Comparison of ENCODE assay signal across 8 cellular contexts in the genomic region with DNA sequence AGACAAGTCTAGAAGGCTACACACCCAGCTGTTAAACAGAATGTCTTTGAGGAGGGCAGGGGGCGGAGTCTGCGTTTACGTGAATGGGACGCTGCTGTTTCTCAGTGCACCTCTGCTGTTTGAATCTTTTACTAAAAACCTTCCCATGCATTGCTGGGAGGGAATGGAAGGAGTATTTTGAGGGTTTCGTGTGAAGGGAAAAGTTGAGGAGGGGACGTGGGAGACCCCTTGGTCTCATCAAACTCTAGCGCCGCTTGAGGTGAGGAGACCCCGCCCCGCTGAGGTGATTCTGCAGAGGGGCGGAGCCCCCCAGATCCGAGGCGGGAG. TPM values are rescaled to one million over a fixed set of nuclear protein-coding genes. Genes with fewer than 3 reads are reported as not detected.
DNase-seq lines count a peak whose midpoint lies in the region; ATAC-seq and TF ChIP-seq lines count a peak whose summit lies in the region.

No MANE protein-coding gene starts in this region.

- no peaks in the 10 kb centered on the region for H3K36me3 ChIP-seq in testis (ENCODE audit: low read depth, missing control alignments)

- in situ Hi-C loops in astrocyte of the spinal cord (cut with HindIII; ENCODE audit: low sequenced_read_pairs) = no loop called here

- TF ChIP-seq POLR2A in testis (IDR thresholded peaks at IDR 0.05) = no peak

- whole genome bisulfite sequencing in testis, 2 donors = 0 to 1% methylated on average over 13 of the region's 13 CpGs

- peaks cover 6% of the 10 kb centered on the region for H3K4me1 ChIP-seq in testis

- peak; percentile 21 to 61 for DNase-seq in stimulated activated CD4-positive, alpha-beta T cell treated with anti-CD3 and anti-CD28 coated beads, Interleukin-12 subunit alpha, Interleukin-12 subunit beta, amount 100 ng/mL, for 24 hours (ENCODE audit: low read depth in 2 of 2)
- no peak for DNase-seq in stimulated activated CD4-positive, alpha-beta T cell treated with anti-CD3 and anti-CD28 coated beads, Interleukin-1b, Interleukin-23, amount 100 ng/mL, for 48 hours
- peak; percentile 73 for DNase-seq in NCI-H69 (lab: John Stamatoyannopoulos, UW)
- no peak for DNase-seq in astrocyte of the spinal cord (ENCODE audit: low read depth, low spot score)
- peak; percentile 84 for DNase-seq in kidney glomerular epithelial cell (lab: John Stamatoyannopoulos, UW)
- peak; percentile 81 for DNase-seq in testis
- no peak for DNase-seq in cerebellum (ENCODE audit: low spot score)

- peak overlapping the region; percentile 45 to 93 for H3K27ac ChIP-seq in testis

- H3K9me3 ChIP-seq in testis = no peaks in the 10 kb centered on the region

- peak; percentile 71 for ATAC-seq in HG02885 (IDR thresholded peaks at IDR 0.05; ENCODE audit: poor library complexity, unreplicated experiment)

- H3K27me3 ChIP-seq in testis = no peaks in the 10 kb centered on the region

- intact Hi-C loops in testis (cut with DNase I; ENCODE audit: low total_unique reads) = no loop called here

- peak overlapping the region; percentile 44 for H3K4me3 ChIP-seq in astrocyte of the spinal cord (ENCODE audit: low read depth, low read length)
- H3K4me3 ChIP-seq in testis = peak overlapping the region; percentile 83 to 98

- no peak for TF ChIP-seq CTCF in astrocyte of the spinal cord (IDR thresholded peaks at IDR 0.05; ENCODE audit: low read depth, low read length)
- no peak for TF ChIP-seq CTCF in testis (IDR thresholded peaks at IDR 0.05)

RNA-seq across cellular contexts. Expression of gene VCL, which starts 0.5 kb away (rescaled TPM):
- total RNA-seq in testis (100 to 1,000 TPM; 267 to 272 TPM), cerebellum (23.0 TPM)
- polyA plus RNA-seq in testis (ENCODE audit: insufficient read depth, low read depth, low replicate concordance) = 106 TPM

Comparison
In these comparisons a context has a peak if more than half of its experiments do, and no peak if none do; other contexts are left out.
1. DNase-seq: peak in stimulated activated CD4-positive, alpha-beta T cell treated with anti-CD3 and anti-CD28 coated beads, Interleukin-12 subunit alpha, Interleukin-12 subunit beta, amount 100 ng/mL, for 24 hours (2 of 2), NCI-H69 (single experiment), kidney glomerular epithelial cell (single experiment) and testis (single experiment); none in stimulated activated CD4-positive, alpha-beta T cell treated with anti-CD3 and anti-CD28 coated beads, Interleukin-1b, Interleukin-23, amount 100 ng/mL, for 48 hours (single experiment), astrocyte of the spinal cord (single experiment) and cerebellum (single experiment).
2. RNA of gene VCL, which starts 0.5 kb away (total RNA-seq): 267 to 272 TPM in testis; 23.0 TPM in cerebellum (single experiment); every median in the first group is over 10 times any median in the second.